In genomic region chr16:30132591-30132990, GRCh38 we compare ENCODE assay signal across 1 cellular context.
TF ChIP-seq lines count a peak whose summit lies in the region.

No MANE protein-coding gene starts in this region.

TF ChIP-seq in IMR-90, 13 proteins besides CTCF, POLR2A, EP300 and RAD21:
- TF ChIP-seq MXI1 (IDR thresholded peaks at IDR 0.05; ENCODE audit: borderline replicate concordance, low read depth, low read length) = no peak
- TF ChIP-seq ELK1 (IDR thresholded peaks at IDR 0.05; ENCODE audit: borderline replicate concordance, low read depth, low read length) = no peak
- TF ChIP-seq SMC3 (IDR thresholded peaks at IDR 0.05; ENCODE audit: low read depth, low read length) = no peak
- TF ChIP-seq CEBPB (IDR thresholded peaks at IDR 0.05; ENCODE audit: low read depth, low read length) = no peak
- TF ChIP-seq USF2 (IDR thresholded peaks at IDR 0.05; ENCODE audit: low read depth, low read length) = no peak
- TF ChIP-seq RCOR1 (IDR thresholded peaks at IDR 0.05; ENCODE audit: insufficient replicate concordance, low read length) = no peak
- no peak for TF ChIP-seq NFE2L2 (IDR thresholded peaks at IDR 0.05; ENCODE audit: low read depth, low read length)
- TF ChIP-seq RFX5 (IDR thresholded peaks at IDR 0.05; ENCODE audit: low read depth, low read length) = no peak
- no peak for TF ChIP-seq BHLHE40 (IDR thresholded peaks at IDR 0.05; ENCODE audit: low read depth, low read length)
- TF ChIP-seq FOS (IDR thresholded peaks at IDR 0.05; ENCODE audit: low read depth, low read length) = no peak
- no peak for TF ChIP-seq MAZ (IDR thresholded peaks at IDR 0.05; ENCODE audit: borderline replicate concordance, low read depth, low read length)
- no peak for TF ChIP-seq MAFK (IDR thresholded peaks at IDR 0.05; ENCODE audit: low read depth, low read length)
- TF ChIP-seq CHD1 (IDR thresholded peaks at IDR 0.05; ENCODE audit: low read depth, low read length) = no peak
